20 cellular contexts compared by ENCODE assay signal in the genomic region with DNA sequence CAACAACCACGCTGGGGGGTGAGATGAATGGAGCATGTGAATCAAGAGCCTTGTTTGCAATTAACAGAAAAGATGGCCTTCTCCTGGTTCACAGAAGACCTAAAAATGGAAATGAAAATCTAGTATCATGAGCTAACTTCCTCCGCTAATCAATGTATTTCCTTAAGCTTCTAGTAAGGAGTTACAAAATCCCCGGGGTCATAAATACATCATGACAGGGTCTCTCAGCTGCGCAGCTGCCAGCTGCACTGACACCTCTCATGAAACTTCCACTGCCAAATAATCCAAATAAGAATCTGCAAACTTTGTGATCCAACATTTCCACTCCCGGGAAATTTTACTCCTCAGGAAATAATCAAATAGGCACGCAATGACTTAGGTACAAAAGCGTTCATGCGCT. TPM values are rescaled to one million over a fixed set of nuclear protein-coding genes. Genes with fewer than 3 reads are reported as not detected.
"Had no signal": no experiment of that assay in that cellular context is flagged by ENCODE, and none has a peak within 500 bp of the region (broad histone marks: within the 10 kb centered on the region; RNA-seq: fewer than 3 reads in every experiment).

No MANE protein-coding gene starts in this region.

- H3K4me3 ChIP-seq: lung, tibial nerve, vagina had no signal

- FAIRE-seq: colon, endometrium, frontal cortex, keratinocyte had no signal

- H3K36me3 ChIP-seq: tibial nerve, vagina had no signal

- DNase-seq: activated CD4-positive, alpha-beta T cell treated with anti-CD3 and anti-CD28 coated beads, Interleukin-2, amount 10 ng/mL, durations not matched to agents 7 days and 5 days; activated CD4-positive, CD25-positive, alpha-beta regulatory T cell; activated CD8-positive, alpha-beta memory T cell treated with anti-CD3 and anti-CD28 coated beads, Interleukin-2, amount 50 U/mL, for 4 hours; activated CD8-positive, alpha-beta T cell treated with anti-CD3 and anti-CD28 coated beads, Interleukin-2, amount 10 ng/mL, durations not matched to agents 7 days and 5 days; activated effector memory CD4-positive, alpha-beta T cell treated with anti-CD3 and anti-CD28 coated beads, Interleukin-2, amount 50 U/mL, for 16 hours; activated naive CD4-positive, alpha-beta T cell treated with anti-CD3 and anti-CD28 coated beads, Interleukin-2, amount 50 U/mL, for 16 hours; activated T-cell treated with anti-CD3 and anti-CD28 coated beads, Interleukin-2, amount 50 U/mL, for 48 hours; aorta; brain microvascular endothelial cell; central memory CD4-positive, alpha-beta T cell; midbrain; stimulated activated CD4-positive, alpha-beta T cell treated with anti-CD3 and anti-CD28 coated beads, Interleukin-15, amount 100 ng/mL, for 24 hours; stimulated activated CD4-positive, alpha-beta T cell treated with anti-CD3 and anti-CD28 coated beads, Interleukin-2, amount 100 ng/mL, for 48 hours had no signal

- H3K9me3 ChIP-seq: tibial nerve, vagina had no signal

- H3K27me3 ChIP-seq: brain microvascular endothelial cell, tibial nerve, vagina had no signal

- H3K4me1 ChIP-seq: tibial nerve had no signal

- H3K27ac ChIP-seq: brain microvascular endothelial cell, tibial nerve, vagina had no signal

RNA-seq across cellular contexts. Expression of a gene that starts 11.9 kb away (rescaled TPM):
- total RNA-seq: activated CD8-positive, alpha-beta T cell treated with anti-CD3 and anti-CD28 coated beads, Interleukin-2, amount 10 ng/mL, durations not matched to agents 7 days and 5 days had no signal
